In the genomic region with DNA sequence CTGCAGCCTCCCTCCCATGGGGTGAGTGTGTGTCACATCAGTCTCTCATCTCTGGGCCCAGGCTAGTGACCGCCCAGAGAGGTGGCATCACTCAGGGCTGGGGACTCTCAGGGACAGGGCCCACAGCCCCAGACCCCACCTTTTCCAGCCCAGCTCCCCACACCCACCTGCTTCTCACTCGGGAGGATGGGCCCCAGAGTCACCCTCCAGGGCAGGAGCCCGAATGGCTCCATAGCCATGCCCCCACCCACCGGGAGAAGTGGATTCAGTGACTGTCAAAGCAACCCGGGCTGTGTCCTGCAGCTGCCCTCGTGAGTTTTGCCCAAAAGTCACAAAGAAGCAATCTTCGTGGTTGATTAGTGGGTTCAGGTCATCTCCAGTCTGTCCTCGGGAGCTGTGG, we compare ENCODE assay signal across 26 cellular contexts. TPM values are rescaled to one million over a fixed set of nuclear protein-coding genes. Genes with fewer than 3 reads are reported as not detected.
DNase-seq lines count a peak whose midpoint lies in the region; ATAC-seq and TF ChIP-seq lines count a peak whose summit lies in the region.
"Had no signal": no experiment of that assay in that cellular context is flagged by ENCODE, and none has a peak within 500 bp of the region (broad histone marks: within the 10 kb centered on the region; RNA-seq: fewer than 3 reads in every experiment).

No MANE protein-coding gene starts in this region.

- intact Hi-C loops in natural killer cell (cut with micrococcal nuclease) (no loop called here), activated B cell treated with CpG ODN at 0.5 μM for 24 hours (cut with micrococcal nuclease) (no loop called here)

- peaks cover 14% of the 10 kb centered on the region for H3K36me3 Mint-ChIP-seq in natural killer cell treated with Interleukin-12 subunit alpha and Interleukin-12 subunit beta and Interleukin-15 and Interleukin-18, amount 100 ng/mL, for 72 hours
- peaks cover 22% of the 10 kb centered on the region for H3K36me3 Mint-ChIP-seq in natural killer cell
- peaks cover 51% of the 10 kb centered on the region for H3K36me3 Mint-ChIP-seq in activated B cell treated with CpG ODN at 0.5 μM for 24 hours (ENCODE audit: low read depth)
- H3K36me3 Mint-ChIP-seq in neural progenitor cell, result no peaks in the 10 kb centered on the region

- no peak overlapping the region for H3K4me3 ChIP-seq in neural progenitor cell
- H3K4me3 ChIP-seq: A549, GM23248, HAP-1, PC-9 had no signal

- no peaks in the 10 kb centered on the region for H3F3A ChIP-seq in neural progenitor cell (ENCODE audit: low read depth)

- H3K4me1 Mint-ChIP-seq in natural killer cell treated with Interleukin-12 subunit alpha and Interleukin-12 subunit beta and Interleukin-15 and Interleukin-18, amount 100 ng/mL, for 72 hours (ENCODE audit: low read depth in 2 of 2), result peaks cover 19 to 23% of the 10 kb centered on the region in 2 donors
- H3K4me1 Mint-ChIP-seq in natural killer cell, result peaks cover 29 to 37% of the 10 kb centered on the region in 2 donors
- H3K4me1 Mint-ChIP-seq in activated B cell treated with CpG ODN at 0.5 μM for 24 hours, result peaks cover 52% of the 10 kb centered on the region
- no peaks in the 10 kb centered on the region for H3K4me1 Mint-ChIP-seq in neural progenitor cell

- no peak overlapping the region for H2AFZ ChIP-seq in neural progenitor cell (replicated peaks)
- H2AFZ ChIP-seq: GM23248, PC-9 had no signal

- no peak overlapping the region for H3K4me2 ChIP-seq in neural progenitor cell
- H3K4me2 ChIP-seq: A549, PC-9 had no signal

- POLR2A ChIA-PET in activated B cell treated with CpG ODN at 0.5 μM for 24 hours (lab: Charles Lee), result interaction anchor here (2.7 kb wide), 1 partner anchor 25 kb away, joined by 18 read pairs; no protein-coding TSS in a partner anchor

- no peaks in the 10 kb centered on the region for H3K79me2 ChIP-seq in neural progenitor cell (ENCODE audit: low read depth)

- DNase-seq in natural killer cell treated with Interleukin-12 subunit alpha and Interleukin-12 subunit beta and Interleukin-15 and Interleukin-18, amount 100 ng/mL, for 72 hours (ENCODE audit: low spot score), result peak; percentile 54
- DNase-seq in natural killer cell, result no peak
- DNase-seq in activated B cell treated with CpG ODN at 0.5 μM for 24 hours, result no peak
- no peak for DNase-seq in neural progenitor cell (ENCODE audit: low spot score)
- no peak for DNase-seq in medulla oblongata (ENCODE audit: extremely low spot score)
- DNase-seq in stimulated activated CD4-positive, alpha-beta T cell treated with anti-CD3 and anti-CD28 coated beads, Interleukin-1b, Interleukin-23, amount 100 ng/mL, for 48 hours, result no peak
- DNase-seq: BE2C; CD4-positive, CD25-positive, alpha-beta regulatory T cell; COR-L47; DMS 273 treated with DMSO at 0.1 percent for 48 hours; DMS79 treated with DMSO at 0.1 percent for 48 hours; GM23248; KBM-7; MM.1S; NCI-H1048; NCI-H1436; NCI-H1930; NCI-H226; NCI-H510A treated with DMSO at 0.1 percent for 48 hours; NCI-H748 treated with DMSO at 0.1 percent for 48 hours; PC-9; RPMI8226; SHP77 had no signal

- H3K9me3 Mint-ChIP-seq in natural killer cell treated with Interleukin-12 subunit alpha and Interleukin-12 subunit beta and Interleukin-15 and Interleukin-18, amount 100 ng/mL, for 72 hours, result peaks cover 7% of the 10 kb centered on the region
- H3K9me3 Mint-ChIP-seq in natural killer cell, result peaks cover 3 to 11% of the 10 kb centered on the region in 2 donors
- H3K9me3 Mint-ChIP-seq in activated B cell treated with CpG ODN at 0.5 μM for 24 hours, result peaks cover 4% of the 10 kb centered on the region
- H3K9me3 Mint-ChIP-seq in neural progenitor cell, result peaks cover 8% of the 10 kb centered on the region

- TF ChIP-seq CTCF in natural killer cell (IDR thresholded peaks at IDR 0.05) (no peak), activated B cell treated with CpG ODN at 0.5 μM for 24 hours (IDR thresholded peaks at IDR 0.05) (no peak), neural progenitor cell (IDR thresholded peaks at IDR 0.05) (no peak)

- H3K27ac ChIP-seq in neural progenitor cell, result no peak overlapping the region
- H3K27ac ChIP-seq: A549, GM23248, PC-9 had no signal

- no peaks in the 10 kb centered on the region for H3K4me1 ChIP-seq in neural progenitor cell
- H3K4me1 ChIP-seq: A549, HAP-1 had no signal

- CTCF ChIA-PET in activated B cell treated with CpG ODN at 0.5 μM for 24 hours (lab: Charles Lee), result no interaction called here

- H3K36me3 ChIP-seq in neural progenitor cell, result no peaks in the 10 kb centered on the region
- H3K36me3 ChIP-seq: BE2C, HAP-1 had no signal

- no peak overlapping the region for H3K27ac Mint-ChIP-seq in natural killer cell treated with Interleukin-12 subunit alpha and Interleukin-12 subunit beta and Interleukin-15 and Interleukin-18, amount 100 ng/mL, for 72 hours
- peak overlapping the region in 1 of 2 donors; percentile 59 for H3K27ac Mint-ChIP-seq in natural killer cell
- H3K27ac Mint-ChIP-seq in activated B cell treated with CpG ODN at 0.5 μM for 24 hours, result peak overlapping the region; percentile 51
- peak overlapping the region; percentile 64 for H3K27ac Mint-ChIP-seq in neural progenitor cell

- H3K27me3 ChIP-seq in neural progenitor cell, result no peaks in the 10 kb centered on the region

- H4K20me1 ChIP-seq in neural progenitor cell (ENCODE audit: low read depth), result no peaks in the 10 kb centered on the region

- no peaks in the 10 kb centered on the region for H3K9me3 ChIP-seq in neural progenitor cell (ENCODE audit: low read depth)
- H3K9me3 ChIP-seq: BE2C, HAP-1 had no signal

- H3K9ac ChIP-seq in neural progenitor cell, result no peak overlapping the region
- H3K9ac ChIP-seq: GM23248 had no signal

- ATAC-seq in natural killer cell treated with Interleukin-12 subunit alpha and Interleukin-12 subunit beta and Interleukin-15 and Interleukin-18, amount 100 ng/mL, for 72 hours, result no peak
- ATAC-seq in natural killer cell, result no peak
- no peak for ATAC-seq in activated B cell treated with CpG ODN at 0.5 μM for 24 hours (ENCODE audit: low read depth)
- ATAC-seq in HG03432 (IDR thresholded peaks at IDR 0.05; ENCODE audit: unreplicated experiment), result no peak
- ATAC-seq: A549 had no signal

- no peaks in the 10 kb centered on the region for H3K27me3 Mint-ChIP-seq in natural killer cell treated with Interleukin-12 subunit alpha and Interleukin-12 subunit beta and Interleukin-15 and Interleukin-18, amount 100 ng/mL, for 72 hours
- no peaks in the 10 kb centered on the region for H3K27me3 Mint-ChIP-seq in natural killer cell (ENCODE audit: low read depth in 2 of 2)
- no peaks in the 10 kb centered on the region for H3K27me3 Mint-ChIP-seq in activated B cell treated with CpG ODN at 0.5 μM for 24 hours
- peaks cover 8% of the 10 kb centered on the region for H3K27me3 Mint-ChIP-seq in neural progenitor cell (ENCODE audit: insufficient read depth, low read depth)
- H3K27me3 Mint-ChIP-seq: CD4-positive, CD25-positive, alpha-beta regulatory T cell had no signal

- H3K4me3 Mint-ChIP-seq in natural killer cell treated with Interleukin-12 subunit alpha and Interleukin-12 subunit beta and Interleukin-15 and Interleukin-18, amount 100 ng/mL, for 72 hours, result no peak overlapping the region
- no peak overlapping the region for H3K4me3 Mint-ChIP-seq in natural killer cell
- no peak overlapping the region for H3K4me3 Mint-ChIP-seq in activated B cell treated with CpG ODN at 0.5 μM for 24 hours
- no peak overlapping the region for H3K4me3 Mint-ChIP-seq in neural progenitor cell
- H3K4me3 Mint-ChIP-seq: CD4-positive, CD25-positive, alpha-beta regulatory T cell had no signal

RNA-seq across cellular contexts. Expression of a gene that starts 26.0 kb away (rescaled TPM):
- total RNA-seq in natural killer cell treated with Interleukin-12 subunit alpha and Interleukin-12 subunit beta and Interleukin-15 and Interleukin-18, amount 100 ng/mL, for 72 hours, result 10 to 100 TPM; 64.6 to 85.8 TPM
- total RNA-seq in natural killer cell (100 to 1,000 TPM; 130 to 146 (median 131) TPM), activated B cell treated with CpG ODN at 0.5 μM for 24 hours (91.6 and 96.1 TPM in 2 replicates), neural progenitor cell (ENCODE audit: low replicate concordance) (0.15 TPM in 1 of 2 replicates, not detected in the other)
- total RNA-seq: GM23248, PC-9 had no signal

Comparison
In these comparisons a context has a peak if more than half of its experiments do, and no peak if none do; other contexts are left out.
1. H3K27ac Mint-ChIP-seq: peak in activated B cell treated with CpG ODN at 0.5 μM for 24 hours (single experiment) and neural progenitor cell (single experiment); none in natural killer cell treated with Interleukin-12 subunit alpha and Interleukin-12 subunit beta and Interleukin-15 and Interleukin-18, amount 100 ng/mL, for 72 hours (0 of 2).
2. RNA of a gene that starts 26.0 kb away (total RNA-seq): 130 to 146 TPM in natural killer cell, 91.6 to 96.1 TPM in activated B cell treated with CpG ODN at 0.5 μM for 24 hours and 64.6 to 85.8 TPM in natural killer cell treated with Interleukin-12 subunit alpha and Interleukin-12 subunit beta and Interleukin-15 and Interleukin-18, amount 100 ng/mL, for 72 hours; 0.15 TPM in neural progenitor cell; every median in the first group is over 10 times any median in the second.